1 cellular context compared by ENCODE assay signal in the genomic region with DNA sequence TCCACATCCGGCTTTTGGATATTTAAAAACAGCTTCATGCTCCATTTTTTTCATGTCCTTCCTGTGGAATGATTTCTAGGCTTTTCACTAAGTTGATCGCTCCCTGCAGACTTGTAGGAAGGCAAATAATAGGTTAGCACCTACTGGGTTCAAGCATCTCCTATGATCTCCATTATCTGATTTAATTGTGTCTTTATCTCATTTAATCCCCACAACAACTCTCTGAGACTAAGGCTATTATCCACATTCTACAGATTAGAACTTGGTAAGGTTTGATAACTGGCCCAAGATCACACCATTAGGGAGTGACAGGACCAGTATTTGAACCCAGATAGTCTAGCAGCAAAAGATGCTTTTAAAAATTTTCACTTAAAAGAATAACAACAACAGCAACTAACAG.
TF ChIP-seq lines count a peak whose summit lies in the region.

No MANE protein-coding gene starts in this region.

TF ChIP-seq in HepG2, 621 proteins besides CTCF, POLR2A, EP300 and RAD21:
- TF ChIP-seq ZNF234 (CRISPR knock-in tag; conservative IDR thresholded peaks at IDR 0.05) (no peak), KLF11 (CRISPR knock-in tag; IDR thresholded peaks at IDR 0.05) (no peak), RARG (CRISPR knock-in tag; IDR thresholded peaks at IDR 0.05; ENCODE audit: low read depth) (no peak), RCOR2 (CRISPR knock-in tag; IDR thresholded peaks at IDR 0.05) (no peak), ZSCAN29 (CRISPR knock-in tag; conservative IDR thresholded peaks at IDR 0.05) (no peak), PAF1 (CRISPR knock-in tag; IDR thresholded peaks at IDR 0.05) (no peak), MAFF (IDR thresholded peaks at IDR 0.05; ENCODE audit: low read depth, low read length) (no peak), ZNF678 (CRISPR knock-in tag; IDR thresholded peaks at IDR 0.05) (no peak), ZNF160 (CRISPR knock-in tag; IDR thresholded peaks at IDR 0.05) (no peak)
- TF ChIP-seq, protein P1, sequence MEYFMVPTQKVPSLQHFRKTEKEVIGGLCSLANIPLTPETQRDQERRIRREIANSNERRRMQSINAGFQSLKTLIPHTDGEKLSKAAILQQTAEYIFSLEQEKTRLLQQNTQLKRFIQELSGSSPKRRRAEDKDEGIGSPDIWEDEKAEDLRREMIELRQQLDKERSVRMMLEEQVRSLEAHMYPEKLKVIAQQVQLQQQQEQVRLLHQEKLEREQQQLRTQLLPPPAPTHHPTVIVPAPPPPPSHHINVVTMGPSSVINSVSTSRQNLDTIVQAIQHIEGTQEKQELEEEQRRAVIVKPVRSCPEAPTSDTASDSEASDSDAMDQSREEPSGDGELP (IDR thresholded peaks at IDR 0.05; ENCODE audit: borderline replicate concordance, low read depth): no peak
- TF ChIP-seq, protein P2, sequence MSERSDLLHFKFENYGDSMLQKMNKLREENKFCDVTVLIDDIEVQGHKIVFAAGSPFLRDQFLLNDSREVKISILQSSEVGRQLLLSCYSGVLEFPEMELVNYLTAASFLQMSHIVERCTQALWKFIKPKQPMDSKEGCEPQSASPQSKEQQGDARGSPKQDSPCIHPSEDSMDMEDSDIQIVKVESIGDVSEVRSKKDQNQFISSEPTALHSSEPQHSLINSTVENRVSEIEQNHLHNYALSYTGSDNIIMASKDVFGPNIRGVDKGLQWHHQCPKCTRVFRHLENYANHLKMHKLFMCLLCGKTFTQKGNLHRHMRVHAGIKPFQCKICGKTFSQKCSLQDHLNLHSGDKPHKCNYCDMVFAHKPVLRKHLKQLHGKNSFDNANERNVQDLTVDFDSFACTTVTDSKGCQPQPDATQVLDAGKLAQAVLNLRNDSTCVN (CRISPR knock-in tag; IDR thresholded peaks at IDR 0.05; ENCODE audit: borderline replicate concordance): no peak
- TF ChIP-seq, protein P3, sequence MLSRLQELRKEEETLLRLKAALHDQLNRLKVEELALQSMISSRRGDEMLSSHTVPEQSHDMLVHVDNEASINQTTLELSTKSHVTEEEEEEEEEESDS (CRISPR knock-in tag; IDR thresholded peaks at IDR 0.05; ENCODE audit: borderline replicate concordance): no peak
